In genomic region chr11:41978951-41979350, GRCh38 we compare ENCODE assay signal across 21 cellular contexts.
"Had no signal": no experiment of that assay in that cellular context is flagged by ENCODE, and none has a peak within 500 bp of the region (broad histone marks: within the 10 kb centered on the region; RNA-seq: fewer than 3 reads in every experiment).

No MANE protein-coding gene starts in this region.

- H3K27me3 Mint-ChIP-seq: activated B cell treated with CpG ODN at 0.5 μM for 24 hours; activated CD4-positive, alpha-beta memory T cell treated with anti-CD3 and anti-CD28 coated beads for 36 hours; activated naive CD8-positive, alpha-beta T cell treated with anti-CD3 and anti-CD28 coated beads for 36 hours had no signal

- H3K36me3 Mint-ChIP-seq: activated CD4-positive, alpha-beta memory T cell treated with anti-CD3 and anti-CD28 coated beads for 36 hours; activated naive CD8-positive, alpha-beta T cell treated with anti-CD3 and anti-CD28 coated beads for 36 hours; mesothelial cell of epicardium had no signal

- DNase-seq: activated B cell treated with CpG ODN at 0.5 μM for 24 hours; activated CD4-positive, alpha-beta memory T cell treated with anti-CD3 and anti-CD28 coated beads for 36 hours; activated CD4-positive, alpha-beta T cell treated with anti-CD3 and anti-CD28 coated beads for 4 hours; activated naive CD8-positive, alpha-beta T cell treated with anti-CD3 and anti-CD28 coated beads for 36 hours; activated T-cell treated with anti-CD3 and anti-CD28 coated beads for 4 hours; amygdala; body of pancreas; cerebellar nuclear complex; cortex of kidney; immature natural killer cell; lower lobe of right lung; retina; stimulated activated CD4-positive, alpha-beta T cell treated with anti-CD3 and anti-CD28 coated beads, Interleukin-12 subunit alpha, Interleukin-12 subunit beta, amount 100 ng/mL, for 4 hours; stimulated activated CD4-positive, alpha-beta T cell treated with anti-CD3 and anti-CD28 coated beads, Interleukin-1b, Interleukin-23, amount 100 ng/mL, for 48 hours; stimulated activated CD8-positive, alpha-beta memory T cell treated with anti-CD3 and anti-CD28 coated beads, Interleukin-4, amount 100 ng/mL, for 48 hours; stimulated activated naive CD4-positive, alpha-beta T cell; T-helper 1 cell; T-helper 9 cell had no signal

- H3K4me1 ChIP-seq: body of pancreas, esophagus muscularis mucosa, lower lobe of right lung had no signal

- H3K4me1 Mint-ChIP-seq: activated B cell treated with CpG ODN at 0.5 μM for 24 hours; activated naive CD8-positive, alpha-beta T cell treated with anti-CD3 and anti-CD28 coated beads for 36 hours; immature natural killer cell; mesothelial cell of epicardium; nephron had no signal

- H3K9me3 Mint-ChIP-seq: nephron had no signal

- H3K27me3 ChIP-seq: body of pancreas, esophagus muscularis mucosa had no signal

- H3K4me3 ChIP-seq: body of pancreas, esophagus muscularis mucosa, lower lobe of right lung had no signal

- H3K27ac ChIP-seq: body of pancreas, esophagus muscularis mucosa, lower lobe of right lung had no signal

- H3K9me3 ChIP-seq: body of pancreas, esophagus muscularis mucosa, lower lobe of right lung had no signal

- H3K36me3 ChIP-seq: esophagus muscularis mucosa, lower lobe of right lung had no signal

- H3K4me3 Mint-ChIP-seq: activated B cell treated with CpG ODN at 0.5 μM for 24 hours; activated CD4-positive, alpha-beta memory T cell treated with anti-CD3 and anti-CD28 coated beads for 36 hours; activated naive CD8-positive, alpha-beta T cell treated with anti-CD3 and anti-CD28 coated beads for 36 hours; immature natural killer cell; mesothelial cell of epicardium; nephron had no signal

- H3K27ac Mint-ChIP-seq: activated B cell treated with CpG ODN at 0.5 μM for 24 hours; activated CD4-positive, alpha-beta memory T cell treated with anti-CD3 and anti-CD28 coated beads for 36 hours; activated naive CD8-positive, alpha-beta T cell treated with anti-CD3 and anti-CD28 coated beads for 36 hours; immature natural killer cell; mesothelial cell of epicardium; nephron had no signal
